13 cellular contexts compared by ENCODE assay signal in genomic region chr3:16551342-16551976, GRCh38. TPM values are rescaled to one million over a fixed set of nuclear protein-coding genes. Genes with fewer than 3 reads are reported as not detected.
DNase-seq lines count a peak whose midpoint lies in the region; ATAC-seq, FAIRE-seq and TF ChIP-seq lines count a peak whose summit lies in the region.
"Had no signal": no experiment of that assay in that cellular context is flagged by ENCODE, and none has a peak within 500 bp of the region (broad histone marks: within the 10 kb centered on the region; RNA-seq: fewer than 3 reads in every experiment).

No MANE protein-coding gene starts in this region.

- DNase-seq in activated CD4-positive, alpha-beta T cell treated with anti-CD3 and anti-CD28 coated beads, Interleukin-2, amount 10 ng/mL, durations not matched to agents 7 days and 5 days = no peak
- DNase-seq in activated CD4-positive, alpha-beta T cell treated with anti-CD3 and anti-CD28 coated beads, Interleukin-2, amount 50 U/mL, for 48 hours = no peak
- DNase-seq in K562 (ENCODE audit: extremely low read depth in 1 of 4, low spot score in 3 of 4) = no peak
- DNase-seq in NCI-H524 (lab: John Stamatoyannopoulos, UW) = no peak
- no peak for DNase-seq in effector memory CD4-positive, alpha-beta T cell
- DNase-seq in RCC 7860 (ENCODE audit: low spot score) = no peak
- DNase-seq: upper lobe of right lung had no signal

- no peaks in the 10 kb centered on the region for H3K36me3 Mint-ChIP-seq in activated CD4-positive, alpha-beta T cell treated with anti-CD3 and anti-CD28 coated beads, Interleukin-2, amount 10 ng/mL, durations not matched to agents 7 days and 5 days (ENCODE audit: low read depth)

- in situ Hi-C loops in K562 (cut with MboI) = loop anchor here (5.0 to 10.0 kb wide), 2 partner anchors 264 to 507 kb away; no protein-coding TSS in a partner anchor

- no TSS peak for BruUV-seq in K562 (replicated peaks; lab: Mats Ljungman, UMichigan)

- no peaks in the 10 kb centered on the region for H3K36me3 ChIP-seq in Loucy (ENCODE audit: insufficient read depth, low read length)
- no peaks in the 10 kb centered on the region for H3K36me3 ChIP-seq in K562 (ENCODE audit: control insufficient read depth, insufficient read depth, low read length)
- H3K36me3 ChIP-seq in neuron (ENCODE audit: insufficient read depth, low read length) = no peaks in the 10 kb centered on the region
- no peaks in the 10 kb centered on the region for H3K36me3 ChIP-seq in effector memory CD4-positive, alpha-beta T cell (ENCODE audit: control insufficient read depth, insufficient read depth, low read length)
- H3K36me3 ChIP-seq: upper lobe of right lung had no signal

- no peak for TF ChIP-seq POLR2A in K562 (conservative IDR thresholded peaks at IDR 0.05)

- no peak for TF ChIP-seq EP300 in K562 (IDR thresholded peaks at IDR 0.05; ENCODE audit: low read length)

- H3K9ac ChIP-seq in Loucy (ENCODE audit: low read depth, low read length, poor library complexity, severe bottlenecking) (peak overlapping the region; percentile 62), K562 (ENCODE audit: insufficient read depth in 1 of 2, low read depth in 2 of 2, low read length in 2 of 2) (0 out of 4 replicates have a peak overlapping the region, but pooled peaks of 1 of the 2 experiments have one; percentile 29)
- H3K9ac ChIP-seq: parathyroid adenoma had no signal

- H4K20me1 ChIP-seq in Loucy (ENCODE audit: insufficient read depth, low read length, poor library complexity, severe bottlenecking) (no peaks in the 10 kb centered on the region), K562 (replicated peaks; ENCODE audit: control insufficient read depth, insufficient read depth, low read length) (no peaks in the 10 kb centered on the region)

- H3K4me2 ChIP-seq in Loucy (ENCODE audit: low read depth, low read length, poor library complexity, severe bottlenecking) (no peak overlapping the region), K562 (ENCODE audit: insufficient read depth, low read length) (no peak overlapping the region)

- no peak for TF ChIP-seq RAD21 in K562 (CRISPR knock-in tag; conservative IDR thresholded peaks at IDR 0.05 in 1 of 2, IDR thresholded peaks at IDR 0.05 in 1 of 2)

- H3K79me2 ChIP-seq in Loucy (ENCODE audit: insufficient read depth, low read length) (no peaks in the 10 kb centered on the region), K562 (ENCODE audit: control insufficient read depth, insufficient read depth, low read length) (no peaks in the 10 kb centered on the region)
- H3K79me2 ChIP-seq: parathyroid adenoma had no signal

- WGBS in K562 (ENCODE audit: insufficient coverage, low coverage, missing lambda C conversion rate) = 35% methylated on average over 4 of the region's 4 CpGs

- CTCF ChIA-PET in activated CD4-positive, alpha-beta T cell treated with anti-CD3 and anti-CD28 coated beads, Interleukin-2, amount 10 ng/mL, durations not matched to agents 7 days and 5 days (lab: Charles Lee) = interaction anchor here (0.6 to 1.8 kb wide), 6 partner anchors 15 to 1557 kb away, joined by 3 to 6 read pairs (median 4); no protein-coding TSS in a partner anchor
- CTCF ChIA-PET in K562 (lab: Yijun Ruan, JAX; ENCODE audit: low intra/inter-chr PET ratio) = interaction anchor here (0.6 to 1.8 kb wide), 8 partner anchors 8 to 922 kb away, joined by 3 to 20 read pairs (median 4); no protein-coding TSS in a partner anchor

- intact Hi-C loops in K562 (cut with micrococcal nuclease) = loop anchor here (5.0 to 10.0 kb wide), 2 partner anchors 374 to 1347 kb away; partner anchors contain the start of gene CAPN7

- TF ChIP-seq CTCF in Loucy (conservative IDR thresholded peaks at IDR 0.05; ENCODE audit: low read length) = no peak
- no peak for TF ChIP-seq CTCF in K562 (IDR thresholded peaks at IDR 0.05 in 2 of 3, conservative IDR thresholded peaks at IDR 0.05 in 1 of 3; ENCODE audit: insufficient read depth in 2 of 3, low read depth in 1 of 3, low read length in 3 of 3)

- H3K4me1 ChIP-seq in Loucy (ENCODE audit: insufficient read depth, low read length, poor library complexity, severe bottlenecking) = peaks cover 9% of the 10 kb centered on the region
- peaks cover 0 to 11% of the 10 kb centered on the region in 2 experiments; a peak in 3 of 5 replicates for H3K4me1 ChIP-seq in K562 (replicated peaks in 1 of 2; ENCODE audit: control insufficient read depth in 2 of 2, insufficient read depth in 2 of 2, low read length in 2 of 2)
- peaks cover 7% of the 10 kb centered on the region for H3K4me1 ChIP-seq in neuron (ENCODE audit: insufficient read depth, low read length)
- H3K4me1 ChIP-seq in effector memory CD4-positive, alpha-beta T cell (ENCODE audit: control insufficient read depth, insufficient read depth, low read length, poor library complexity, severe bottlenecking) = no peaks in the 10 kb centered on the region

- H2AFZ ChIP-seq in Loucy (ENCODE audit: low read length) (peak overlapping the region; percentile 94), K562 (ENCODE audit: low read depth, low read length) (peak overlapping the region; percentile 98), neuron (ENCODE audit: low read depth, low read length) (peak overlapping the region; percentile 57)

- peak overlapping the region; percentile 66 for H3K27ac Mint-ChIP-seq in activated CD4-positive, alpha-beta T cell treated with anti-CD3 and anti-CD28 coated beads, Interleukin-2, amount 10 ng/mL, durations not matched to agents 7 days and 5 days

- peaks cover 11% of the 10 kb centered on the region for H3K4me1 Mint-ChIP-seq in activated CD4-positive, alpha-beta T cell treated with anti-CD3 and anti-CD28 coated beads, Interleukin-2, amount 10 ng/mL, durations not matched to agents 7 days and 5 days

- H3K9me3 Mint-ChIP-seq in activated CD4-positive, alpha-beta T cell treated with anti-CD3 and anti-CD28 coated beads, Interleukin-2, amount 10 ng/mL, durations not matched to agents 7 days and 5 days = no peaks in the 10 kb centered on the region

- H3K27ac ChIP-seq in K562 (ENCODE audit: extremely low read depth, low read depth, low read length) = no peak overlapping the region
- H3K27ac ChIP-seq in effector memory CD4-positive, alpha-beta T cell (ENCODE audit: insufficient read depth, low read length, poor library complexity, severe bottlenecking) = no peak overlapping the region
- H3K27ac ChIP-seq: parathyroid adenoma, upper lobe of right lung had no signal

- H3K27me3 ChIP-seq in Loucy (ENCODE audit: insufficient read depth, low read length, poor library complexity, severe bottlenecking) (no peaks in the 10 kb centered on the region), K562 (ENCODE audit: control insufficient read depth in 2 of 2, insufficient read depth in 2 of 2, low read length in 2 of 2) (peaks cover 3 to 11% of the 10 kb centered on the region in 2 experiments), neuron (ENCODE audit: insufficient read depth, low read length) (no peaks in the 10 kb centered on the region)
- no peaks in the 10 kb centered on the region for H3K27me3 ChIP-seq in effector memory CD4-positive, alpha-beta T cell (replicated peaks; ENCODE audit: control insufficient read depth, insufficient read depth, low read length, poor library complexity, severe bottlenecking)
- H3K27me3 ChIP-seq: upper lobe of right lung had no signal

- ATAC-seq in K562 = peak; percentile 11

- no peaks in the 10 kb centered on the region for H3K9me2 ChIP-seq in Loucy (replicated peaks; ENCODE audit: low read depth, low read length)

- H3K4me3 ChIP-seq in Loucy (ENCODE audit: low read length, poor library complexity, severe bottlenecking) (no peak overlapping the region), K562 (no peak overlapping the region), neuron (ENCODE audit: low read length) (no peak overlapping the region)
- H3K4me3 ChIP-seq in effector memory CD4-positive, alpha-beta T cell (ENCODE audit: insufficient read depth, low read depth, low read length, poor library complexity, severe bottlenecking) = no peak overlapping the region
- H3K4me3 ChIP-seq: lung, upper lobe of right lung had no signal

- no peaks in the 10 kb centered on the region for H3F3A ChIP-seq in Loucy (ENCODE audit: low read depth)

- no peaks in the 10 kb centered on the region for H3K9me1 ChIP-seq in K562 (ENCODE audit: control insufficient read depth, insufficient read depth, low read length)

- no peak for FAIRE-seq in K562 (lab: Jason Lieb, UNC)
- FAIRE-seq in RCC 7860 (lab: Jason Lieb, UNC) = no peak

- H3K27me3 Mint-ChIP-seq in activated CD4-positive, alpha-beta T cell treated with anti-CD3 and anti-CD28 coated beads, Interleukin-2, amount 10 ng/mL, durations not matched to agents 7 days and 5 days = peaks cover 10% of the 10 kb centered on the region

- POLR2A ChIA-PET in activated CD4-positive, alpha-beta T cell treated with anti-CD3 and anti-CD28 coated beads, Interleukin-2, amount 10 ng/mL, durations not matched to agents 7 days and 5 days (lab: Charles Lee) = no interaction called here
- POLR2A ChIA-PET in K562 (lab: Yijun Ruan, JAX) = interaction anchor here (0.5 to 0.7 kb wide), 3 partner anchors 46 to 271 kb away, joined by 3 read pairs; no protein-coding TSS in a partner anchor

- H3K9me3 ChIP-seq in Loucy (ENCODE audit: insufficient read depth, low read depth, low read length) = no peaks in the 10 kb centered on the region
- no peaks in the 10 kb centered on the region for H3K9me3 ChIP-seq in K562 (replicated peaks; ENCODE audit: control insufficient read depth, insufficient read depth, low read depth, low read length)
- no peaks in the 10 kb centered on the region for H3K9me3 ChIP-seq in neuron (ENCODE audit: low read length)
- H3K9me3 ChIP-seq in effector memory CD4-positive, alpha-beta T cell (ENCODE audit: control insufficient read depth, low read length) = no peaks in the 10 kb centered on the region
- H3K9me3 ChIP-seq: upper lobe of right lung had no signal

- no peak overlapping the region for H3K4me3 Mint-ChIP-seq in activated CD4-positive, alpha-beta T cell treated with anti-CD3 and anti-CD28 coated beads, Interleukin-2, amount 10 ng/mL, durations not matched to agents 7 days and 5 days

RNA-seq across cellular contexts. Expression of gene RFTN1, which starts 38.0 kb away (rescaled TPM):
- total RNA-seq in activated CD4-positive, alpha-beta T cell treated with anti-CD3 and anti-CD28 coated beads, Interleukin-2, amount 10 ng/mL, durations not matched to agents 7 days and 5 days = 10 to 100 TPM; 57.3 to 57.9 TPM
- not detected in 2 replicates for total RNA-seq in K562 (2011; cell fraction: chromatin; rRNA removed; ENCODE audit: low replicate concordance)
- not detected in 2 replicates for total RNA-seq in K562 (2011; cell fraction: nucleolus; rRNA removed)
- total RNA-seq in K562 (2011; cell fraction: nucleoplasm; rRNA removed) = not detected in 2 replicates
- total RNA-seq in K562 (2014; rRNA removed) (not detected in 2 replicates), K562 (2014; rRNA removed; fragmentation: Illumina TruSeq; extraction: Trizol) (not detected in 2 replicates), K562 (2015; rRNA removed; fragmentation: Illumina TruSeq; extraction: Trizol) (not detected in 2 replicates), K562 (2021) (0.29 and 0.51 TPM in 2 replicates)
- polyA plus RNA-seq in K562 (2011; rRNA removed) (not detected in 2 replicates), K562 (2014; fragmentation: Illumina TruSeq; extraction: Trizol) (not detected in 2 replicates), K562 (2014; fragmentation: Nextera tagmentation; extraction: Ambion mirVana) (under 1 TPM in 1 of 2 experiments, not detected in 1; 0.08 TPM), K562 (2014; rRNA removed) (0.11 TPM in 1 of 2 replicates, not detected in the other)
- not detected in 2 replicates for polyA plus RNA-seq in K562 (2011; cell fraction: cytosol; rRNA removed)
- polyA plus RNA-seq in K562 (2011; cell fraction: nucleus; rRNA removed) = not detected in 2 replicates
- 0.14 and 0.19 TPM in 2 replicates for polyA plus RNA-seq in K562 (2012)
- polyA minus RNA-seq in K562 (2011; rRNA and poly(A)+ RNA removed) = not detected in 2 replicates
- not detected in 2 replicates for polyA minus RNA-seq in K562 (2011; cell fraction: cytosol; rRNA and poly(A)+ RNA removed)
- polyA minus RNA-seq in K562 (2011; cell fraction: nucleus; rRNA and poly(A)+ RNA removed) = not detected in 2 replicates

RNA-seq across cellular contexts. Expression of gene DAZL, which starts 53.8 kb away (rescaled TPM):
- total RNA-seq in activated CD4-positive, alpha-beta T cell treated with anti-CD3 and anti-CD28 coated beads, Interleukin-2, amount 10 ng/mL, durations not matched to agents 7 days and 5 days = not detected
- not detected in 2 replicates for total RNA-seq in K562 (2011; cell fraction: chromatin; rRNA removed; ENCODE audit: low replicate concordance)
- total RNA-seq in K562 (2011; cell fraction: nucleolus; rRNA removed) = not detected in 2 replicates
- total RNA-seq in K562 (2011; cell fraction: nucleoplasm; rRNA removed) = not detected in 2 replicates
- total RNA-seq in K562 (2014; rRNA removed) = not detected in 2 replicates
- not detected in 2 replicates for total RNA-seq in K562 (2014; rRNA removed; fragmentation: Illumina TruSeq; extraction: Trizol)
- not detected in 2 replicates for total RNA-seq in K562 (2015; rRNA removed; fragmentation: Illumina TruSeq; extraction: Trizol)
- total RNA-seq in K562 (2021) = not detected in 2 replicates
- not detected in 2 replicates for polyA plus RNA-seq in K562 (2011; rRNA removed)
- polyA plus RNA-seq in K562 (2011; cell fraction: cytosol; rRNA removed) = not detected in 2 replicates
- polyA plus RNA-seq in K562 (2011; cell fraction: nucleus; rRNA removed) = not detected in 2 replicates
- polyA plus RNA-seq in K562 (2012) = not detected in 2 replicates
- polyA plus RNA-seq in K562 (2014; fragmentation: Illumina TruSeq; extraction: Trizol) = not detected in 2 replicates
- not detected for polyA plus RNA-seq in K562 (2014; fragmentation: Nextera tagmentation; extraction: Ambion mirVana)
- polyA plus RNA-seq in K562 (2014; rRNA removed) = not detected in 2 replicates
- not detected in 2 replicates for polyA minus RNA-seq in K562 (2011; rRNA and poly(A)+ RNA removed)
- polyA minus RNA-seq in K562 (2011; cell fraction: cytosol; rRNA and poly(A)+ RNA removed) = not detected in 2 replicates
- not detected in 2 replicates for polyA minus RNA-seq in K562 (2011; cell fraction: nucleus; rRNA and poly(A)+ RNA removed)
- total RNA-seq: SK-MEL-5, upper lobe of right lung had no signal
- polyA plus RNA-seq: esophagus, lung had no signal

Comparison
In these comparisons a context has a peak if more than half of its experiments do, and no peak if none do; other contexts are left out.
1. RNA of gene RFTN1, which starts 38.0 kb away (total RNA-seq): 57.3 to 57.9 TPM in activated CD4-positive, alpha-beta T cell treated with anti-CD3 and anti-CD28 coated beads, Interleukin-2, amount 10 ng/mL, durations not matched to agents 7 days and 5 days; 0.29 to 0.51 TPM in K562; every median in the first group is over 10 times any median in the second.
2. Peak in every context shown above with its lines, with median percentiles within 50 percentile points of each other: H2AFZ ChIP-seq.